In genomic region chr5:163306421-163306820, GRCh38 we compare ENCODE assay signal across 10 cellular contexts.
DNase-seq lines count a peak whose midpoint lies in the region; ATAC-seq, FAIRE-seq and TF ChIP-seq lines count a peak whose summit lies in the region.
"Had no signal": no experiment of that assay in that cellular context is flagged by ENCODE, and none has a peak within 500 bp of the region (broad histone marks: within the 10 kb centered on the region; RNA-seq: fewer than 3 reads in every experiment).

No MANE protein-coding gene starts in this region.

- no peak overlapping the region for H3K4me2 ChIP-seq in endothelial cell of umbilical vein (ENCODE audit: insufficient read depth, low read length)
- H3K4me2 ChIP-seq: BLaER1 had no signal

- no peaks in the 10 kb centered on the region for H3K4me1 Mint-ChIP-seq in type B pancreatic cell (ENCODE audit: unreplicated experiment)

- dilution Hi-C loops in endothelial cell of umbilical vein (cut with MboI; ENCODE audit: extremely low pct_ligation_motif_present, low sequenced_read_pairs): no loop called here

- TF ChIP-seq POLR2A in endothelial cell of umbilical vein (IDR thresholded peaks at IDR 0.05; ENCODE audit: low read depth, low read length): no peak

- peaks cover 4% of the 10 kb centered on the region for H3K27me3 Mint-ChIP-seq in type B pancreatic cell

- H3K9me3 ChIP-seq in cardiac muscle cell (ENCODE audit: low read depth): no peaks in the 10 kb centered on the region
- H3K9me3 ChIP-seq in endothelial cell of umbilical vein (replicated peaks; ENCODE audit: control insufficient read depth, insufficient read depth, low read length): no peaks in the 10 kb centered on the region
- H3K9me3 ChIP-seq: BLaER1 had no signal

- CTCF ChIA-PET in endothelial cell of umbilical vein (lab: Charles Lee): interaction anchor here (0.6 to 1.6 kb wide), 5 partner anchors 19 to 102 kb away, joined by 3 to 45 read pairs (median 5); no protein-coding TSS in a partner anchor

- DNase-seq in cardiac muscle cell (ENCODE audit: low read depth in 1 of 2, low spot score in 1 of 2) (peak; percentile 1 to 42), left ventricle myocardium superior (no peak), NCI-H69 (lab: John Stamatoyannopoulos, UW) (peak; percentile 51), endothelial cell of umbilical vein (ENCODE audit: low read depth, low spot score) (peak; percentile 1), type B pancreatic cell (ENCODE audit: extremely low spot score, unreplicated experiment) (no peak), inferior parietal cortex (ENCODE audit: extremely low spot score) (no peak), mesenteric fat pad (ENCODE audit: low spot score) (no peak)
- DNase-seq: NCI-H526 treated with DMSO at 0.1 percent for 48 hours had no signal

- TF ChIP-seq CTCF in cardiac muscle cell (IDR thresholded peaks at IDR 0.05; ENCODE audit: low read depth, low read length) (peak; percentile 40), endothelial cell of umbilical vein (IDR thresholded peaks at IDR 0.05; ENCODE audit: extremely low read depth in 1 of 2, insufficient read depth in 1 of 2, low read depth in 1 of 2, low read length in 2 of 2) (peak in 1 of 2 donors; percentile 4), type B pancreatic cell (conservative IDR thresholded peaks at IDR 0.05) (peak; percentile 61)

- H3K4me1 ChIP-seq in cardiac muscle cell (ENCODE audit: low read depth): no peaks in the 10 kb centered on the region
- no peaks in the 10 kb centered on the region for H3K4me1 ChIP-seq in endothelial cell of umbilical vein (ENCODE audit: control insufficient read depth, extremely low read depth, insufficient read depth, low read length)
- H3K4me1 ChIP-seq: BLaER1 had no signal

- H3K4me3 ChIP-seq in cardiac muscle cell (no peak overlapping the region), endothelial cell of umbilical vein (replicated peaks in 1 of 3; ENCODE audit: insufficient read depth in 1 of 3, low read depth in 1 of 3, low read length in 3 of 3) (no peak overlapping the region)
- H3K4me3 ChIP-seq: BLaER1 had no signal

- no peak overlapping the region for H3K27ac ChIP-seq in cardiac muscle cell
- H3K27ac ChIP-seq in endothelial cell of umbilical vein (ENCODE audit: insufficient read depth, low read depth, low read length): no peak overlapping the region
- H3K27ac ChIP-seq: BLaER1 had no signal

- H3K27me3 ChIP-seq in cardiac muscle cell: no peaks in the 10 kb centered on the region
- H3K27me3 ChIP-seq in endothelial cell of umbilical vein (ENCODE audit: control insufficient read depth in 2 of 2, insufficient read depth in 2 of 2, low read length in 2 of 2): no peaks in the 10 kb centered on the region
- H3K27me3 ChIP-seq: BLaER1 had no signal

- H3K79me2 ChIP-seq in endothelial cell of umbilical vein (ENCODE audit: control insufficient read depth, insufficient read depth, low read length): no peaks in the 10 kb centered on the region

- ATAC-seq in left ventricle myocardium superior (no peak), HG02759 (IDR thresholded peaks at IDR 0.05; ENCODE audit: unreplicated experiment) (no peak)

- H2AFZ ChIP-seq in endothelial cell of umbilical vein (ENCODE audit: low read depth, low read length): no peak overlapping the region

- no peak overlapping the region for H3K9ac ChIP-seq in endothelial cell of umbilical vein (replicated peaks; ENCODE audit: extremely low read depth, insufficient read depth, low read length)
- H3K9ac ChIP-seq: BLaER1 had no signal

- H3K9me3 Mint-ChIP-seq in type B pancreatic cell: no peaks in the 10 kb centered on the region

- no peak overlapping the region for H3K4me3 Mint-ChIP-seq in type B pancreatic cell

- BruUV-seq in endothelial cell of umbilical vein (replicated peaks; lab: Mats Ljungman, UMichigan): no TSS peak

- no peak for FAIRE-seq in endothelial cell of umbilical vein (lab: Jason Lieb, UNC)

- intact Hi-C loops in left ventricle myocardium superior (cut with micrococcal nuclease): no loop called here
- intact Hi-C loops in endothelial cell of umbilical vein (cut with micrococcal nuclease): loop anchor here (1.0 kb wide), 1 partner anchor 102 kb away; no protein-coding TSS in a partner anchor

- H4K20me1 ChIP-seq in endothelial cell of umbilical vein (replicated peaks; ENCODE audit: control insufficient read depth, extremely low read depth, insufficient read depth, low read length): no peaks in the 10 kb centered on the region
- H4K20me1 ChIP-seq: BLaER1 had no signal

- no peaks in the 10 kb centered on the region for H3K9me1 ChIP-seq in endothelial cell of umbilical vein (replicated peaks; ENCODE audit: control insufficient read depth, extremely low read depth, insufficient read depth, low read length)

- no peaks in the 10 kb centered on the region for H3K36me3 Mint-ChIP-seq in type B pancreatic cell

- H3K36me3 ChIP-seq in cardiac muscle cell (no peaks in the 10 kb centered on the region), endothelial cell of umbilical vein (ENCODE audit: control insufficient read depth in 2 of 2, extremely low read depth in 1 of 2, insufficient read depth in 2 of 2, low read length in 2 of 2) (no peaks in the 10 kb centered on the region)
- H3K36me3 ChIP-seq: BLaER1 had no signal

- POLR2A ChIA-PET in endothelial cell of umbilical vein (lab: Charles Lee): no interaction called here

- no peak overlapping the region for H3K27ac Mint-ChIP-seq in type B pancreatic cell

TF ChIP-seq in endothelial cell of umbilical vein, 7 proteins besides CTCF, POLR2A, EP300 and RAD21:
- no peak for TF ChIP-seq MYC (IDR thresholded peaks at IDR 0.05; ENCODE audit: low read depth, low read length)
- TF ChIP-seq GATA2 (IDR thresholded peaks at IDR 0.05; ENCODE audit: insufficient read depth, insufficient read length, low read depth, low read length): no peak
- TF ChIP-seq POLR2AphosphoS5 (IDR thresholded peaks at IDR 0.05; ENCODE audit: insufficient read depth, low read depth, low read length): no peak
- TF ChIP-seq MAX (IDR thresholded peaks at IDR 0.05; ENCODE audit: insufficient read depth, insufficient read length): no peak
- no peak for TF ChIP-seq FOS (IDR thresholded peaks at IDR 0.05; ENCODE audit: borderline replicate concordance, insufficient read depth, low read length)
- no peak for TF ChIP-seq JUN (IDR thresholded peaks at IDR 0.05; ENCODE audit: borderline replicate concordance, insufficient read depth, insufficient read length, low read depth)
- TF ChIP-seq EZH2 (IDR thresholded peaks at IDR 0.05; ENCODE audit: borderline replicate concordance, low read depth, low read length, severe bottlenecking): no peak
TF ChIP-seq in endothelial cell of umbilical vein: peak in this region for 0.

Comparison
In these comparisons a context has a peak if more than half of its experiments do, and no peak if none do; other contexts are left out.
1. DNase-seq: peak in cardiac muscle cell (2 of 2), NCI-H69 (single experiment) and endothelial cell of umbilical vein (single experiment); none in left ventricle myocardium superior (single experiment), type B pancreatic cell (single experiment), inferior parietal cortex (single experiment) and mesenteric fat pad (single experiment).